ENCODE assay signal across 23 cellular contexts in genomic region chr7:22542669-22543068, GRCh38. TPM values are rescaled to one million over a fixed set of nuclear protein-coding genes. Genes with fewer than 3 reads are reported as not detected.
"Had no signal": no experiment of that assay in that cellular context is flagged by ENCODE, and none has a peak within 500 bp of the region (broad histone marks: within the 10 kb centered on the region; RNA-seq: fewer than 3 reads in every experiment).

No MANE protein-coding gene starts in this region.

- H3K27ac ChIP-seq: SJCRH30 had no signal

- H3K4me3 Mint-ChIP-seq: T-helper 17 cell had no signal

- H3K4me1 ChIP-seq: SJCRH30 had no signal

- H3K4me1 Mint-ChIP-seq: T-helper 17 cell had no signal

- H3K4me3 ChIP-seq: MG63, SJCRH30 had no signal

- ATAC-seq: HepG2, Panc1, PC-3, Right ventricle myocardium inferior, SK-N-SH treated with all-trans-retinoic acid at 6 μM for 48 hours, T-helper 17 cell had no signal

- H3K27ac Mint-ChIP-seq: T-helper 17 cell had no signal

- H3K27me3 ChIP-seq: MG63 had no signal

- FAIRE-seq: HepG2 had no signal

- H3K36me3 ChIP-seq: MG63, SJCRH30 had no signal

- DNase-seq: KG1, MG63, NCI-H1092, NCI-H1105 treated with DMSO at 0.1 percent for 48 hours, NCI-H1417 treated with DMSO at 0.1 percent for 48 hours, NCI-H1694 treated with DMSO at 0.1 percent for 48 hours, NCI-H1930, NCI-H2081, NCI-H2107, NCI-H2227 treated with DMSO at 0.1 percent for 48 hours, NCI-H524, NCI-H526 treated with DMSO at 0.1 percent for 48 hours, NCI-H748 treated with DMSO at 0.1 percent for 48 hours, PC-3, SHP77 treated with DMSO at 0.1 percent for 48 hours, SJCRH30, T-helper 1 cell, T-helper 17 cell had no signal

- H3K9me3 ChIP-seq: MG63, SJCRH30 had no signal

RNA-seq across cellular contexts. Expression of gene STEAP1B, which starts 42.7 kb away (rescaled TPM):
- total RNA-seq: HepG2, LHCN-M2, Right ventricle myocardium inferior, SJCRH30 had no signal
- polyA plus RNA-seq: HepG2 had no signal
